ENCODE assay signal across 18 cellular contexts in the genomic region with DNA sequence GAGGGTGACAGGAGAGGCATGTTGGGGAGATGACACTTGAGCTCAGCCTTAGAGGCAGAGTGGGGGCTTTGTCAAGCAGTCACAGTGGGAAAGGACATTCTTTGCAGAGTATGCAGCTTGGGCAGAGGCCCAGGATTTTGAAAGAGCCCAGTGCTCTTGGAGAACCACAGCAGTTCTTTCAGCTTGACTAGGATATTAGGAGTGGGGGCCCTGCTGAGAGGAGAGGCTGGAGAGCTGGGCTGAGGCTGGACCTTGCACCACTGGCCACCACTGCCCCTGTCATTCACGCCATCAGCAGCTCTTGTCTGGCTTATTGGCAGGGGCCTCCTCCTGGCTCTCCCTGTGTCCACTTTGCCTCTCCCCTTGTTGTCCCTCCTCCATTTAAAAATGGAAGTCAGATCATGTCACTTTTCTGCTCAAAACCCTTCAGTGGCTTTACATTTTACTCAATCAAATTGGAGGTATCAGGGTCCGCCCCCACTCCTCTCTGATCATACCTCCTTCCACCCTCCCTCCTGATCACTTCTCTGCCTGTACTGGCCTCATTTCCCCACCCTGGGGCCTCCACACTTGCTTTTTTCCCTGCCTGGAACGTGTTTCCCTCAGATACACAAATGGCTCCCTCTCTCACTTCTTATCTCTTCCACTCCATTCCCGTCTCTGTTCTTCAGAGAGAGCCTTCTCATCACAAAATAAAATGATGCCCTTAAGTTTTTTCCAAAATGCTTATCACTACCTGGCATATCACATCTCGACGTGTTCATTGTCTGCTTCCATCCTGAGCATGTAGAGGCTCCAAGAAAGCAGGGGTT. TPM values are rescaled to one million over a fixed set of nuclear protein-coding genes. Genes with fewer than 3 reads are reported as not detected.
DNase-seq lines count a peak whose midpoint lies in the region; ATAC-seq and TF ChIP-seq lines count a peak whose summit lies in the region.
"Had no signal": no experiment of that assay in that cellular context is flagged by ENCODE, and none has a peak within 500 bp of the region (broad histone marks: within the 10 kb centered on the region; RNA-seq: fewer than 3 reads in every experiment).

No MANE protein-coding gene starts in this region.

- peaks cover 27% of the 10 kb centered on the region for H3K4me1 Mint-ChIP-seq in chondrocyte (ENCODE audit: low read depth)

- intact Hi-C loops in left lung (cut with DNase I): no loop called here

- H3K36me3 ChIP-seq in left lung (peaks cover 0 to 47% of the 10 kb centered on the region in 2 donors), urinary bladder (ENCODE audit: insufficient read depth) (no peaks in the 10 kb centered on the region), Karpas-422 (ENCODE audit: insufficient read depth, low read length) (peaks cover 22% of the 10 kb centered on the region; the same call in 1 of the 2 replicates)

- H3K9me3 ChIP-seq in left lung (no peaks in the 10 kb centered on the region), Karpas-422 (ENCODE audit: low read length) (no peaks in the 10 kb centered on the region)

- H3K4me2 ChIP-seq in Karpas-422 (ENCODE audit: low read depth, low read length, poor library complexity, severe bottlenecking): no peak overlapping the region

- H3K27me3 Mint-ChIP-seq in chondrocyte (ENCODE audit: low read depth): no peaks in the 10 kb centered on the region
- H3K27me3 Mint-ChIP-seq: activated naive CD4-positive, alpha-beta T cell treated with anti-CD3 and anti-CD28 coated beads, Interleukin-2, amount 50 U/mL, for 24 hours had no signal

- H3K4me1 ChIP-seq in left lung: peaks cover 12 to 35% of the 10 kb centered on the region in 2 donors
- H3K4me1 ChIP-seq in urinary bladder (ENCODE audit: insufficient read depth): peaks cover 2% of the 10 kb centered on the region
- H3K4me1 ChIP-seq in Karpas-422 (ENCODE audit: low read length): peaks cover 18% of the 10 kb centered on the region

- no peaks in the 10 kb centered on the region for H3K9me3 Mint-ChIP-seq in chondrocyte (ENCODE audit: low read depth)
- H3K9me3 Mint-ChIP-seq: activated naive CD4-positive, alpha-beta T cell treated with anti-CD3 and anti-CD28 coated beads, Interleukin-2, amount 50 U/mL, for 24 hours had no signal

- peak overlapping the region; percentile 4 for H3K27ac Mint-ChIP-seq in chondrocyte (ENCODE audit: unreplicated experiment)
- H3K27ac Mint-ChIP-seq: activated naive CD4-positive, alpha-beta T cell treated with anti-CD3 and anti-CD28 coated beads, Interleukin-2, amount 50 U/mL, for 24 hours had no signal

- H3K4me3 ChIP-seq in left lung (no peak overlapping the region), urinary bladder (ENCODE audit: low read depth, low read length) (no peak overlapping the region), Karpas-422 (ENCODE audit: low read length) (no peak overlapping the region)
- H3K4me3 ChIP-seq: lung had no signal

- peaks cover 67% of the 10 kb centered on the region for H3K79me2 ChIP-seq in Karpas-422 (ENCODE audit: low read length)

- H4K20me1 ChIP-seq in Karpas-422 (ENCODE audit: insufficient read depth, low read depth, low read length): no peaks in the 10 kb centered on the region; the same call in 1 of the 2 replicates

- peak; percentile 11 for ATAC-seq in left lung
- no peak for ATAC-seq in GM19467 (IDR thresholded peaks at IDR 0.05; ENCODE audit: unreplicated experiment)
- ATAC-seq: HCT116 had no signal

- H3K27ac ChIP-seq in left lung (no peak overlapping the region), urinary bladder (ENCODE audit: low read depth) (peak overlapping the region; percentile 16), Karpas-422 (ENCODE audit: low read length) (no peak overlapping the region)

- H3K4me3 Mint-ChIP-seq in chondrocyte (ENCODE audit: unreplicated experiment): no peak overlapping the region
- H3K4me3 Mint-ChIP-seq: activated naive CD4-positive, alpha-beta T cell treated with anti-CD3 and anti-CD28 coated beads, Interleukin-2, amount 50 U/mL, for 24 hours had no signal

- no peak for TF ChIP-seq CTCF in chondrocyte (IDR thresholded peaks at IDR 0.05)
- no peak for TF ChIP-seq CTCF in left lung (IDR thresholded peaks at IDR 0.05)

- H3K9ac ChIP-seq in Karpas-422 (ENCODE audit: low read length): no peak overlapping the region

- H3K27me3 ChIP-seq in left lung (no peaks in the 10 kb centered on the region), Karpas-422 (ENCODE audit: low read length) (no peaks in the 10 kb centered on the region)

- DNase-seq in activated effector memory CD4-positive, alpha-beta T cell treated with anti-CD3 and anti-CD28 coated beads, Interleukin-2, amount 50 U/mL, for 16 hours: peak; percentile 24
- no peak for DNase-seq in activated effector memory CD4-positive, alpha-beta T cell treated with Interleukin-2 at 50 U/mL for 16 hours
- DNase-seq in chondrocyte (ENCODE audit: low spot score) (no peak), left lung (no peak), NCI-H2029 (lab: John Stamatoyannopoulos, UW) (no peak), Karpas-422 (no peak)
- DNase-seq: activated CD4-positive, alpha-beta T cell treated with anti-CD3 and anti-CD28 coated beads, Interleukin-2, amount 50 U/mL, for 4 hours; DMS153; effector CD4-positive, alpha-beta T cell; KG1; NCI-H1694 treated with DMSO at 0.1 percent for 48 hours; SW 1271 had no signal

- no peak overlapping the region for H2AFZ ChIP-seq in Karpas-422 (ENCODE audit: low read length)

- H3K9me2 ChIP-seq in Karpas-422 (replicated peaks; ENCODE audit: insufficient read depth, low read length): no peaks in the 10 kb centered on the region

- WGBS in urinary bladder: 61% methylated on average over 6 of the region's 6 CpGs

- peaks cover 20% of the 10 kb centered on the region for H3K36me3 Mint-ChIP-seq in chondrocyte (ENCODE audit: low read depth)

RNA-seq across cellular contexts. Expression of a gene that starts 10.5 kb away (rescaled TPM):
- total RNA-seq in chondrocyte: 30.9 to 34.1 TPM (median 32.5 TPM) in 3 replicates
- total RNA-seq in left lung: 10 to 100 TPM; 30.6 to 34.6 TPM
- total RNA-seq in urinary bladder: 14.9 TPM
- 133 TPM for polyA plus RNA-seq in urinary bladder
- total RNA-seq in Karpas-422 (2014; rRNA removed; shearing (Covaris generic); ENCODE audit: low replicate concordance): 7.7 and 8.5 TPM in 2 replicates

RNA-seq across cellular contexts. Expression of a gene that starts 38.3 kb away (rescaled TPM):
- total RNA-seq in chondrocyte: not detected in 3 replicates
- not detected for total RNA-seq in left lung
- total RNA-seq in urinary bladder: not detected
- not detected for polyA plus RNA-seq in urinary bladder
- total RNA-seq in Karpas-422 (2014; rRNA removed; shearing (Covaris generic); ENCODE audit: low replicate concordance): not detected in 2 replicates
- total RNA-seq: A172, lung had no signal
- polyA plus RNA-seq: lung had no signal

RNA-seq across cellular contexts. Expression of a gene that starts 46.0 kb away (rescaled TPM):
- total RNA-seq in chondrocyte: 16.0 to 25.7 TPM (median 25.1 TPM) in 3 replicates
- 10 to 100 TPM; 37.4 to 53.5 TPM for total RNA-seq in left lung
- total RNA-seq in urinary bladder: 26.9 TPM
- 53.2 TPM for polyA plus RNA-seq in urinary bladder
- total RNA-seq in Karpas-422 (2014; rRNA removed; shearing (Covaris generic); ENCODE audit: low replicate concordance): 39.9 and 41.5 TPM in 2 replicates
